Comparison of ENCODE assay signal across 9 cellular contexts in genomic region chrX:115330498-115331138, GRCh38. TPM values are rescaled to one million over a fixed set of nuclear protein-coding genes. Genes with fewer than 3 reads are reported as not detected.
A peak's percentile ranks its signal among the peaks of the same experiment; 100 is the strongest.
DNase-seq lines count a peak whose midpoint lies in the region; ATAC-seq and TF ChIP-seq lines count a peak whose summit lies in the region.
"Had no signal": no experiment of that assay in that cellular context is flagged by ENCODE, and none has a peak within 500 bp of the region (broad histone marks: within the 10 kb centered on the region; RNA-seq: fewer than 3 reads in every experiment).

No MANE protein-coding gene starts in this region.

- H3K79me2 ChIP-seq in mammary epithelial cell (ENCODE audit: insufficient read depth, low read length), result no peaks in the 10 kb centered on the region

- H3K4me1 ChIP-seq in mammary epithelial cell (ENCODE audit: insufficient read depth, low read length) (no peaks in the 10 kb centered on the region), thoracic aorta (ENCODE audit: control insufficient read depth in 1 of 2, low read depth in 2 of 2) (peaks cover 0 to 32% of the 10 kb centered on the region in 2 donors)

- peak; percentile 64 for TF ChIP-seq CTCF in HFF-Myc (IDR thresholded peaks at IDR 0.05; ENCODE audit: low read depth, low read length, missing control alignments)
- TF ChIP-seq CTCF in mammary epithelial cell (conservative IDR thresholded peaks at IDR 0.05 in 1 of 2, IDR thresholded peaks at IDR 0.05 in 1 of 2; ENCODE audit: extremely low read depth in 1 of 2, insufficient read depth in 1 of 2, low read depth in 1 of 2, low read length in 2 of 2), result peak; percentile 73 to 84
- TF ChIP-seq CTCF in thoracic aorta (IDR thresholded peaks at IDR 0.05), result peak; percentile 67

- H3K36me3 ChIP-seq in mammary epithelial cell (ENCODE audit: insufficient read depth, low read length) (no peaks in the 10 kb centered on the region), thoracic aorta (no peaks in the 10 kb centered on the region)

- H3K27ac ChIP-seq in mammary epithelial cell (ENCODE audit: insufficient read depth, low read depth, low read length) (no peak overlapping the region), thoracic aorta (peak overlapping the region; percentile 61 to 64)

- dilution Hi-C loops in mammary epithelial cell (cut with HindIII; ENCODE audit: low sequenced_read_pairs), result no loop called here

- intact Hi-C loops in mammary epithelial cell (cut with micrococcal nuclease), result loop anchor here (1.0 to 2.0 kb wide), 4 partner anchors 231 to 360 kb away; partner anchors contain the start of gene PLS3

- no TSS peak for BruUV-seq in mammary epithelial cell (replicated peaks; lab: Mats Ljungman, UMichigan)

- no peaks in the 10 kb centered on the region for H4K20me1 ChIP-seq in mammary epithelial cell (ENCODE audit: insufficient read depth, low read length)

- H3K4me2 ChIP-seq in mammary epithelial cell (ENCODE audit: insufficient read depth, low read depth, low read length), result peak overlapping the region; percentile 14

- ATAC-seq in thoracic aorta (ENCODE audit: insufficient number of reproducible peaks, low FRiP score, low read depth) (peak; percentile 73), GM19455 (IDR thresholded peaks at IDR 0.05; ENCODE audit: unreplicated experiment) (no peak)

- CTCF ChIA-PET in mammary epithelial cell (lab: Charles Lee; ENCODE audit: low non-redundant PET), result no interaction called here

- DNase-seq in SKM-1 treated with dmso at 0.1 percent for 144 hours (lab: John Stamatoyannopoulos, UW; ENCODE audit: unreplicated experiment), result peak; percentile 34
- DNase-seq in SKM-1 (lab: John Stamatoyannopoulos, UW; ENCODE audit: unreplicated experiment), result no peak
- DNase-seq in HFF-Myc (ENCODE audit: extremely low read depth, low read depth), result no peak
- peak; percentile 10 to 64 for DNase-seq in NCI-H526 (lab: John Stamatoyannopoulos, UW)
- peak; percentile 45 for DNase-seq in mammary epithelial cell
- peak; percentile 16 for DNase-seq in kidney glomerular epithelial cell (lab: John Stamatoyannopoulos, UW)
- no peak for DNase-seq in thoracic aorta (ENCODE audit: low spot score)

- no peak overlapping the region for H2AFZ ChIP-seq in mammary epithelial cell (ENCODE audit: low read depth, low read length)

- WGBS in mammary epithelial cell (ENCODE audit: low coverage, missing lambda C conversion rate), result 15% methylated on average over 12 of the region's 18 CpGs

- H3K4me3 ChIP-seq in HFF-Myc (replicated peaks; ENCODE audit: low read depth, low read length) (no peak overlapping the region), mammary epithelial cell (replicated peaks in 1 of 3; ENCODE audit: insufficient read depth in 1 of 3, low read depth in 2 of 3, low read length in 3 of 3) (no peak overlapping the region), thoracic aorta (peak overlapping the region; percentile 45)

- no peak overlapping the region for H3K9ac ChIP-seq in mammary epithelial cell (ENCODE audit: insufficient read depth, low read length)

- in situ Hi-C loops in mammary epithelial cell (cut with MboI; ENCODE audit: low sequenced_read_pairs in 2 of 2), result loop anchor here in 1 of 2 donors (25.0 kb wide), 1 partner anchor 232 kb away; the partner anchor contains the start of gene PLS3

- H3K27me3 ChIP-seq in mammary epithelial cell (ENCODE audit: insufficient read depth, low read length) (no peaks in the 10 kb centered on the region), thoracic aorta (replicated peaks; ENCODE audit: insufficient read depth) (no peaks in the 10 kb centered on the region)

- H3K9me3 ChIP-seq in mammary epithelial cell (replicated peaks; ENCODE audit: insufficient read depth, low read length) (no peaks in the 10 kb centered on the region), thoracic aorta (no peaks in the 10 kb centered on the region)

RNA-seq across cellular contexts. Expression of gene LUZP4, which starts 41.1 kb away (rescaled TPM):
- not detected for total RNA-seq in mammary epithelial cell
- polyA plus RNA-seq in mammary epithelial cell, result not detected
- not detected for polyA minus RNA-seq in mammary epithelial cell
- not detected for total RNA-seq in thoracic aorta
- polyA plus RNA-seq: thymus had no signal

Comparison
In these comparisons a context has a peak if more than half of its experiments do, and no peak if none do; other contexts are left out.
1. DNase-seq: peak in SKM-1 treated with dmso at 0.1 percent for 144 hours (single experiment), NCI-H526 (2 of 2), mammary epithelial cell (single experiment) and kidney glomerular epithelial cell (single experiment); none in SKM-1 (single experiment), HFF-Myc (single experiment) and thoracic aorta (single experiment).
2. Peak in every context shown above with its lines, with median percentiles within 50 percentile points of each other: CTCF ChIP-seq.